14 cellular contexts compared by ENCODE assay signal in genomic region chr1:108570998-108571401, GRCh38.
"Had no signal": no experiment of that assay in that cellular context is flagged by ENCODE, and none has a peak within 500 bp of the region (broad histone marks: within the 10 kb centered on the region; RNA-seq: fewer than 3 reads in every experiment).

No MANE protein-coding gene starts in this region.

- H3K27ac Mint-ChIP-seq: activated B cell treated with CpG ODN at 0.5 μM for 24 hours; activated CD4-positive, alpha-beta memory T cell treated with anti-CD3 and anti-CD28 coated beads for 36 hours; activated naive CD8-positive, alpha-beta T cell; nephron progenitor cell; progenitor cell of endocrine pancreas; stimulated activated naive CD8-positive, alpha-beta T cell treated with anti-CD3 and anti-CD28 coated beads, Interleukin-15, Interleukin-2, amounts not matched to agents 100 ng/mL and 50 ng/mL, for 24 hours had no signal

- H3K27me3 ChIP-seq: right atrium auricular region, suprapubic skin, transverse colon had no signal

- H3K27ac ChIP-seq: right atrium auricular region, suprapubic skin, transverse colon had no signal

- H3K9me3 Mint-ChIP-seq: activated B cell treated with CpG ODN at 0.5 μM for 24 hours had no signal

- H3K4me3 ChIP-seq: right atrium auricular region, suprapubic skin, transverse colon had no signal

- DNase-seq: activated B cell treated with CpG ODN at 0.5 μM for 24 hours; activated CD4-positive, alpha-beta memory T cell treated with anti-CD3 and anti-CD28 coated beads for 36 hours; activated CD4-positive, alpha-beta T cell treated with anti-CD3 and anti-CD28 coated beads for 4 hours; left cardiac atrium; midbrain; nephron progenitor cell; occipital lobe; T-helper 9 cell; transverse colon had no signal

- H3K9me3 ChIP-seq: right atrium auricular region, suprapubic skin, transverse colon had no signal

- ATAC-seq: left cardiac atrium had no signal

- H3K27me3 Mint-ChIP-seq: activated B cell treated with CpG ODN at 0.5 μM for 24 hours; activated CD4-positive, alpha-beta memory T cell treated with anti-CD3 and anti-CD28 coated beads for 36 hours; activated naive CD8-positive, alpha-beta T cell; progenitor cell of endocrine pancreas; stimulated activated naive CD8-positive, alpha-beta T cell treated with anti-CD3 and anti-CD28 coated beads, Interleukin-15, Interleukin-2, amounts not matched to agents 100 ng/mL and 50 ng/mL, for 24 hours had no signal

- H3K4me1 Mint-ChIP-seq: activated B cell treated with CpG ODN at 0.5 μM for 24 hours, nephron progenitor cell had no signal

- H3K36me3 ChIP-seq: right atrium auricular region, suprapubic skin, transverse colon had no signal

- H3K4me1 ChIP-seq: right atrium auricular region had no signal

- H3K4me3 Mint-ChIP-seq: activated B cell treated with CpG ODN at 0.5 μM for 24 hours; activated CD4-positive, alpha-beta memory T cell treated with anti-CD3 and anti-CD28 coated beads for 36 hours; activated naive CD8-positive, alpha-beta T cell; nephron progenitor cell; stimulated activated naive CD8-positive, alpha-beta T cell treated with anti-CD3 and anti-CD28 coated beads, Interleukin-15, Interleukin-2, amounts not matched to agents 100 ng/mL and 50 ng/mL, for 24 hours had no signal
